8 cellular contexts compared by ENCODE assay signal in the genomic region with DNA sequence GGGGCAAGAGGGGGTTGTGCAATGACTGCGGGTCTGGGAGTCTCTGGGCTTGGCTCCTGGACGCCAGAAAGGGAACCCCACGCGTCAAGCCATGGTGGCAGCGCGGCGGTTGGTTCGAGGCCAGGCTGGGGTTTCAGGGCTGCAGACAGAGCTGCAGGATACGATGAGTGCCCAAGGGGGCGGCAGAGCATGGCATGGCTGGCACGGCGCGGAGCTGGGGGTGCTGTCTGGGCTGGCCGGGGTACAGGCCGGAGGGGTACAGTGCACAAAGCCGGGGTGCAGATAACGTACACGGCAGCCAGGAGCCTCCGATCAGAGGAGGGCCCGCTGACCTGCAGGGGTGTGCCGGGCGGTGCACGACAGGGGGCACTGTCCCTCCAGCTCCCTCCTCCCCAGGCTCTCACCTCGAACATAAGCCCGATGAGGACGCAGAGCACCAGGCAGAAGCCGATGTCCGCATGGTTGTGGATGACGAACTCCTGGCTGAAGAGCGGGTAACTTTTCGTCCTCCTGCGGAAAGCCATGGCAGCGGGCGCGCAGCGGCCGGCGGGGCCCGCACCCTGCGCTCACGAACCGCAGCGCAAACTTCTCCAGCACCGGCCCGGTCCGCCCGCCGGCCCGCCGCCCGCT. TPM values are rescaled to one million over a fixed set of nuclear protein-coding genes. Genes with fewer than 3 reads are reported as not detected.
DNase-seq lines count a peak whose midpoint lies in the region; ATAC-seq and TF ChIP-seq lines count a peak whose summit lies in the region.

No MANE protein-coding gene starts in this region.

- peak overlapping the region; percentile 79 for H3K4me3 Mint-ChIP-seq in activated CD4-positive, alpha-beta T cell treated with anti-CD3 and anti-CD28 coated beads for 36 hours

- H2BK15ac ChIP-seq in mesenchymal stem cell (ENCODE audit: low read depth, poor library complexity, severe bottlenecking), result peak overlapping the region; percentile 88

- DNase-seq in GM13977 (ENCODE audit: low spot score) (peak; percentile 78), NCI-H2227 treated with DMSO at 0.1 percent for 48 hours (lab: John Stamatoyannopoulos, UW) (peak; percentile 69), mesenchymal stem cell (peak; percentile 88)
- DNase-seq in activated CD4-positive, alpha-beta T cell treated with anti-CD3 and anti-CD28 coated beads for 36 hours, result peak; percentile 82
- DNase-seq in stimulated activated CD8-positive, alpha-beta memory T cell treated with anti-CD3 and anti-CD28 coated beads, Interleukin-2, amount 100 ng/mL, for 1 hour (ENCODE audit: low read depth in 2 of 2), result peak; percentile 24

- intact Hi-C loops in activated CD4-positive, alpha-beta T cell treated with anti-CD3 and anti-CD28 coated beads for 36 hours (cut with DNase I, micrococcal nuclease), result loop anchor here (1.0 to 10.0 kb wide), 11 partner anchors 58 to 968 kb away; partner anchors contain the start of genes EFHC1 (in 1 of the 2), GCLC (in 1 of the 2), GSTA4 (in 1 of the 2) and MCM3 (in 1 of the 2)

- H3K9me3 ChIP-seq in duodenal mucosa (ENCODE audit: control insufficient read depth in 1 of 2, low read length in 2 of 2) (no peaks in the 10 kb centered on the region), mesenchymal stem cell (ENCODE audit: control insufficient read depth, low read length) (no peaks in the 10 kb centered on the region)

- peak overlapping the region; percentile 100 for H3K27ac ChIP-seq in ACC112 (ENCODE audit: low read depth, low read length)
- peak overlapping the region; percentile 73 for H3K27ac ChIP-seq in duodenal mucosa (ENCODE audit: low read depth, low read length)
- peak overlapping the region; percentile 92 for H3K27ac ChIP-seq in mesenchymal stem cell (ENCODE audit: low read length, poor library complexity, severe bottlenecking)

- H3K4me1 Mint-ChIP-seq in activated CD4-positive, alpha-beta T cell treated with anti-CD3 and anti-CD28 coated beads for 36 hours, result peaks cover 43% of the 10 kb centered on the region

- H3K4me1 ChIP-seq in ACC112 (ENCODE audit: control insufficient read depth, insufficient read depth, low read length, unreplicated experiment), result peaks cover 38% of the 10 kb centered on the region
- peaks cover 32 to 50% of the 10 kb centered on the region in 2 donors for H3K4me1 ChIP-seq in duodenal mucosa (ENCODE audit: control insufficient read depth in 1 of 2, insufficient read depth in 2 of 2, low read length in 2 of 2)
- H3K4me1 ChIP-seq in mesenchymal stem cell (ENCODE audit: control insufficient read depth, insufficient read depth, low read depth, low read length), result peaks cover 15% of the 10 kb centered on the region

- H3K4ac ChIP-seq in mesenchymal stem cell (ENCODE audit: low read depth in 1 of 2, low read length in 2 of 2), result peak overlapping the region; percentile 93 to 96

- CTCF ChIA-PET in activated CD4-positive, alpha-beta T cell treated with anti-CD3 and anti-CD28 coated beads for 36 hours (lab: Charles Lee), result interaction anchor here (0.6 to 2.6 kb wide), 13 partner anchors 18 to 268 kb away, joined by 3 to 15 read pairs (median 4); partner anchors contain the start of gene PAQR8

- H3K4me3 ChIP-seq in ACC112 (ENCODE audit: low read depth, low read length) (peak overlapping the region; percentile 92), duodenal mucosa (ENCODE audit: low read depth in 1 of 2, low read length in 2 of 2) (peak overlapping the region; percentile 87 to 93), mesenchymal stem cell (ENCODE audit: insufficient read depth in 1 of 2, low read depth in 1 of 2, low read length in 2 of 2) (peak overlapping the region; percentile 95 to 98)

- TF ChIP-seq CTCF in GM13977 (IDR thresholded peaks at IDR 0.05; ENCODE audit: extremely low read depth, insufficient read depth, missing control alignments), result peak; percentile 78

- no peaks in the 10 kb centered on the region for H3K36me3 Mint-ChIP-seq in activated CD4-positive, alpha-beta T cell treated with anti-CD3 and anti-CD28 coated beads for 36 hours (ENCODE audit: low read depth)

- WGBS in mesenchymal stem cell, result 1% methylated on average over 42 of the region's 51 CpGs

- peak overlapping the region; percentile 38 to 98 for H3K23ac ChIP-seq in mesenchymal stem cell (ENCODE audit: low read length in 2 of 2)

- peak overlapping the region; percentile 85 for H3K4me2 ChIP-seq in mesenchymal stem cell (ENCODE audit: low read length, poor library complexity, severe bottlenecking)

- peak overlapping the region; percentile 87 for H2BK5ac ChIP-seq in mesenchymal stem cell (ENCODE audit: low read depth, low read length, poor library complexity, severe bottlenecking)

- H2AFZ ChIP-seq in ACC112 (ENCODE audit: low read length, unreplicated experiment) (no peak overlapping the region), mesenchymal stem cell (ENCODE audit: low read depth, low read length) (no peak overlapping the region)

- peak overlapping the region; percentile 67 to 87 for H3K9ac ChIP-seq in duodenal mucosa (ENCODE audit: low read depth in 1 of 2, low read length in 2 of 2)
- peak overlapping the region; percentile 96 for H3K9ac ChIP-seq in mesenchymal stem cell (ENCODE audit: low read length)

- H3K27ac Mint-ChIP-seq in activated CD4-positive, alpha-beta T cell treated with anti-CD3 and anti-CD28 coated beads for 36 hours, result peak overlapping the region; percentile 80

- no peaks in the 10 kb centered on the region for H3K9me3 Mint-ChIP-seq in activated CD4-positive, alpha-beta T cell treated with anti-CD3 and anti-CD28 coated beads for 36 hours (ENCODE audit: low read depth)

- H4K8ac ChIP-seq in mesenchymal stem cell (ENCODE audit: low read length), result peak overlapping the region; percentile 73

- H3K27me3 Mint-ChIP-seq in activated CD4-positive, alpha-beta T cell treated with anti-CD3 and anti-CD28 coated beads for 36 hours, result peaks cover 2% of the 10 kb centered on the region

- H3K36me3 ChIP-seq in ACC112 (ENCODE audit: insufficient read depth, low read length) (peaks cover 16% of the 10 kb centered on the region; the same call in 1 of the 2 replicates), duodenal mucosa (ENCODE audit: control insufficient read depth in 1 of 2, insufficient read depth in 2 of 2, low read length in 2 of 2) (no peaks in the 10 kb centered on the region), mesenchymal stem cell (ENCODE audit: control insufficient read depth in 1 of 2, insufficient read depth in 2 of 2, low read depth in 1 of 2, low read length in 2 of 2) (peaks cover 0 to 27% of the 10 kb centered on the region in 2 experiments)

- POLR2A ChIA-PET in activated CD4-positive, alpha-beta T cell treated with anti-CD3 and anti-CD28 coated beads for 36 hours (lab: Charles Lee), result no interaction called here

- H3K14ac ChIP-seq in mesenchymal stem cell (ENCODE audit: low read length in 2 of 2), result peak overlapping the region in 1 of 2 experiments; percentile 100

- H2BK120ac ChIP-seq in mesenchymal stem cell (ENCODE audit: low read depth, low read length), result peak overlapping the region; percentile 68

- ATAC-seq in HG02938 (IDR thresholded peaks at IDR 0.05; ENCODE audit: unreplicated experiment), result peak; percentile 58
- ATAC-seq in activated CD4-positive, alpha-beta T cell treated with anti-CD3 and anti-CD28 coated beads for 36 hours, result peak; percentile 78

- H3K18ac ChIP-seq in mesenchymal stem cell (ENCODE audit: low read depth in 1 of 2, low read length in 2 of 2), result peak overlapping the region; percentile 97 to 100

- no peaks in the 10 kb centered on the region for H3K27me3 ChIP-seq in ACC112 (ENCODE audit: insufficient read depth, low read length)
- no peaks in the 10 kb centered on the region for H3K27me3 ChIP-seq in duodenal mucosa (ENCODE audit: control insufficient read depth in 1 of 2, insufficient read depth in 2 of 2, low read length in 2 of 2)
- H3K27me3 ChIP-seq in mesenchymal stem cell (ENCODE audit: control insufficient read depth in 1 of 2, insufficient read depth in 1 of 2, low read length in 2 of 2), result no peaks in the 10 kb centered on the region

- peaks cover 61% of the 10 kb centered on the region for H3K79me2 ChIP-seq in ACC112 (ENCODE audit: control insufficient read depth, insufficient read depth, low read length, unreplicated experiment)

- in situ Hi-C loops in GM13977 (cut with MboI; ENCODE audit: low pct_unique_long_range_greater_than_20kb, low sequenced_read_pairs, unreplicated experiment), result no loop called here

- H3K79me1 ChIP-seq in mesenchymal stem cell (replicated peaks; ENCODE audit: low read length, poor library complexity, severe bottlenecking), result no peaks in the 10 kb centered on the region

- peak overlapping the region; percentile 68 for H2AK5ac ChIP-seq in mesenchymal stem cell (ENCODE audit: low read length, severe bottlenecking)

- peak overlapping the region; percentile 99 for H4K91ac ChIP-seq in mesenchymal stem cell (ENCODE audit: low read length)

- H2BK12ac ChIP-seq in mesenchymal stem cell (ENCODE audit: low read length in 2 of 2), result peak overlapping the region; percentile 51 to 81

RNA-seq across cellular contexts. Expression of gene TRAM2, which starts 0.4 kb away (rescaled TPM):
- 1 to 10 TPM; 3.5 to 3.6 TPM for total RNA-seq in activated CD4-positive, alpha-beta T cell treated with anti-CD3 and anti-CD28 coated beads for 36 hours
- polyA plus RNA-seq in mesenchymal stem cell (2013, experiment 1 of 2), result 133 TPM
- polyA plus RNA-seq in mesenchymal stem cell (2013, experiment 2 of 2), result 130 TPM

Comparison
In these comparisons a context has a peak if more than half of its experiments do, and no peak if none do; other contexts are left out.
1. Peak in every context shown above with its lines: DNase-seq, ATAC-seq, H3K4me3 ChIP-seq and H3K27ac ChIP-seq.
2. DNase-seq: peak in every context shown above with its lines; median percentile 88 in mesenchymal stem cell; 82 in activated CD4-positive, alpha-beta T cell treated with anti-CD3 and anti-CD28 coated beads for 36 hours; 78 in GM13977; 69 in NCI-H2227 treated with DMSO at 0.1 percent for 48 hours; 24 in stimulated activated CD8-positive, alpha-beta memory T cell treated with anti-CD3 and anti-CD28 coated beads, Interleukin-2, amount 100 ng/mL, for 1 hour.